ENCODE assay signal across 8 cellular contexts in genomic region chr10:62433181-62433692, GRCh38. TPM values are rescaled to one million over a fixed set of nuclear protein-coding genes. Genes with fewer than 3 reads are reported as not detected.
A peak's percentile ranks its signal among the peaks of the same experiment; 100 is the strongest.
DNase-seq lines count a peak whose midpoint lies in the region; ATAC-seq and TF ChIP-seq lines count a peak whose summit lies in the region.

No MANE protein-coding gene starts in this region.

- DNase-seq in CD14-positive monocyte (ENCODE audit: low spot score), result peak; percentile 81
- peak; percentile 59 for DNase-seq in HS-27A (ENCODE audit: low read depth)
- peak; percentile 32 for DNase-seq in activated T-cell treated with anti-CD3 and anti-CD28 coated beads for 4 hours
- peak; percentile 96 to 97 for DNase-seq in foreskin keratinocyte
- DNase-seq in stimulated activated CD4-positive, alpha-beta T cell treated with anti-CD3 and anti-CD28 coated beads, Interleukin-2, amount 100 ng/mL, for 24 hours, result peak; percentile 68 to 71
- no peak for DNase-seq in nephron progenitor cell
- DNase-seq in NCI-H345 (lab: John Stamatoyannopoulos, UW), result no peak

- H3K36me3 Mint-ChIP-seq in CD14-positive monocyte, result peaks cover 0 to 2% of the 10 kb centered on the region in 2 donors
- H3K36me3 Mint-ChIP-seq in nephron progenitor cell (ENCODE audit: low read depth), result no peaks in the 10 kb centered on the region

- peaks cover 0 to 3% (median 2%) of the 10 kb centered on the region in 3 donors for H3K27me3 Mint-ChIP-seq in CD14-positive monocyte (ENCODE audit: low read depth in 3 of 3)
- no peaks in the 10 kb centered on the region for H3K27me3 Mint-ChIP-seq in nephron progenitor cell (ENCODE audit: low read depth, poor library complexity)

- peaks cover 23% of the 10 kb centered on the region for H3K4me1 ChIP-seq in foreskin keratinocyte

- no peak for TF ChIP-seq CTCF in CD14-positive monocyte (IDR thresholded peaks at IDR 0.05)
- TF ChIP-seq CTCF in foreskin keratinocyte (conservative IDR thresholded peaks at IDR 0.05), result no peak
- TF ChIP-seq CTCF in nephron progenitor cell (IDR thresholded peaks at IDR 0.05), result no peak

- peak overlapping the region in 5 of 7 donors; percentile 50 to 78 (median 75) for H3K27ac Mint-ChIP-seq in CD14-positive monocyte
- no peak overlapping the region for H3K27ac Mint-ChIP-seq in nephron progenitor cell

- no peaks in the 10 kb centered on the region for H3K27me3 ChIP-seq in foreskin keratinocyte

- no peak overlapping the region for H3K4me3 Mint-ChIP-seq in CD14-positive monocyte
- H3K4me3 Mint-ChIP-seq in nephron progenitor cell, result no peak overlapping the region

- H3K9me3 Mint-ChIP-seq in CD14-positive monocyte, result peaks cover 0 to 8% (median 6%) of the 10 kb centered on the region in 7 donors
- H3K9me3 Mint-ChIP-seq in nephron progenitor cell, result peaks cover 3% of the 10 kb centered on the region

- peaks cover 12% of the 10 kb centered on the region for H3K4me1 Mint-ChIP-seq in CD14-positive monocyte
- H3K4me1 Mint-ChIP-seq in nephron progenitor cell, result no peaks in the 10 kb centered on the region

- H3K27ac ChIP-seq in foreskin keratinocyte, result peak overlapping the region; percentile 97

- ATAC-seq in GM21515 (IDR thresholded peaks at IDR 0.05; ENCODE audit: unreplicated experiment) (peak; percentile 74), foreskin keratinocyte (peak; percentile 90)

- intact Hi-C loops in CD14-positive monocyte (cut with micrococcal nuclease), result loop anchor here in 1 of 2 donors (5.0 to 10.0 kb wide), 2 partner anchors 162 to 384 kb away; partner anchors contain the start of gene EGR2

RNA-seq across cellular contexts. Expression of gene ZNF365, which starts 59.1 kb away (rescaled TPM):
- polyA plus RNA-seq in CD14-positive monocyte (not detected), foreskin keratinocyte (2.8 and 3.6 TPM in 2 replicates)
- 6.0 and 8.1 TPM in 2 replicates for total RNA-seq in foreskin keratinocyte

Comparison
In these comparisons a context has a peak if more than half of its experiments do, and no peak if none do; other contexts are left out.
1. DNase-seq: peak in CD14-positive monocyte (single experiment), HS-27A (single experiment), activated T-cell treated with anti-CD3 and anti-CD28 coated beads for 4 hours (single experiment), foreskin keratinocyte (2 of 2) and stimulated activated CD4-positive, alpha-beta T cell treated with anti-CD3 and anti-CD28 coated beads, Interleukin-2, amount 100 ng/mL, for 24 hours (2 of 2); none in nephron progenitor cell (single experiment) and NCI-H345 (single experiment).